Comparison of ENCODE assay signal across 1 cellular context in the genomic region with DNA sequence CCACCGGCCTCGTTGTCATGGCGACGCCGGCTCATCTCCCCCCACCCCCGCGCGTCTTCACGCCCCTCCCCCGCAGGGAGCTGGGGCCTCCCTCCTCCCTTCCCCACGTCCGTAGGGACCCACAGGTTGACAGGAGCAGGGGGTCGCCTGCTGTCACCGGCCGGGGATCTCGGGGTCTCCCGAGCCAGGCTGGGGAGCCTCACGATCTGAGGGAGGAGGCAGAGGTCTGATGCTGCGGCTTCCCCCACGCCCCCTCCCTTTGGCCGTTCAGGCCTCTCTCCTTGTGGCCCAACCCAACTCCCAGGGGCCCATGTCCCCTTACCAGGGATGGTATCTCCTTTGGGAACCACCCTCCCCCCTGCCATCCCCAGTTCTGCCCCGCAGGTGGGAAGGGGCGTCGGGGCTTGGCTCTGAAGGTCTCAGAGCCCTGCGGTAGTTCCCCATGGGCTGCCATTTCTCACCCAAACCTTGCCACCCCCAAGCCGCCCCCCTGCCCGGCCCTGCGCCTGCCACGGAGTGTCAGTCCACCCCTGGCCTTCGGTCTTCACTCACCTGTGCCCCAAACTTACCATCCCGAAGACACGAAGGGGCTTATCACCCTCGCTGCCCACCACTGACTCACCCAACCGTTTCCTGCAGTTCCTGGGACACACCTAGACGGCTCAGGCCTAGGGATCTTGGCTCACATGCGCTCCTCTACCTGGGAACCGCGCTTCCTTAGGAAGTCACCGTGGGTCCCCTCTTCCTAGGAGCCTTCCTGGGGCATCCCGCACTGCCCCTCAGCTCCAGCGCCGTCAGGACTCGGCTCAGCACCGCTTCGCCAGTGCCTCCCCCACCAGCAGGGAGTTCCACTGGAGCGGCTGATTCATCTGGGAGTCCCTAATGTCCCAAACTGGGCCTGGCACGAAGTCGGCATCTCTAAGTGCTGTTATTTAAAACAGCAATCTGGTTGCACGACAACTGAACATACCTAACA.
TF ChIP-seq lines count a peak whose summit lies in the region.

No MANE protein-coding gene starts in this region.

TF ChIP-seq in SK-N-SH, 30 proteins besides CTCF, POLR2A, EP300 and RAD21 (continued from another document):
- TF ChIP-seq REST (IDR thresholded peaks at IDR 0.05; ENCODE audit: low read depth, low read length): no peak
- TF ChIP-seq RCOR1 (IDR thresholded peaks at IDR 0.05; ENCODE audit: low read length): no peak
- no peak for TF ChIP-seq NFIC (IDR thresholded peaks at IDR 0.05; ENCODE audit: borderline replicate concordance)
- TF ChIP-seq TCF12 (IDR thresholded peaks at IDR 0.05): no peak
- no peak for TF ChIP-seq PBX3 (IDR thresholded peaks at IDR 0.05)
- TF ChIP-seq GABPA (IDR thresholded peaks at IDR 0.05; ENCODE audit: low read depth): no peak
- no peak for TF ChIP-seq IRF3 (IDR thresholded peaks at IDR 0.05; ENCODE audit: low read depth, low read length)
- TF ChIP-seq, protein P1, sequence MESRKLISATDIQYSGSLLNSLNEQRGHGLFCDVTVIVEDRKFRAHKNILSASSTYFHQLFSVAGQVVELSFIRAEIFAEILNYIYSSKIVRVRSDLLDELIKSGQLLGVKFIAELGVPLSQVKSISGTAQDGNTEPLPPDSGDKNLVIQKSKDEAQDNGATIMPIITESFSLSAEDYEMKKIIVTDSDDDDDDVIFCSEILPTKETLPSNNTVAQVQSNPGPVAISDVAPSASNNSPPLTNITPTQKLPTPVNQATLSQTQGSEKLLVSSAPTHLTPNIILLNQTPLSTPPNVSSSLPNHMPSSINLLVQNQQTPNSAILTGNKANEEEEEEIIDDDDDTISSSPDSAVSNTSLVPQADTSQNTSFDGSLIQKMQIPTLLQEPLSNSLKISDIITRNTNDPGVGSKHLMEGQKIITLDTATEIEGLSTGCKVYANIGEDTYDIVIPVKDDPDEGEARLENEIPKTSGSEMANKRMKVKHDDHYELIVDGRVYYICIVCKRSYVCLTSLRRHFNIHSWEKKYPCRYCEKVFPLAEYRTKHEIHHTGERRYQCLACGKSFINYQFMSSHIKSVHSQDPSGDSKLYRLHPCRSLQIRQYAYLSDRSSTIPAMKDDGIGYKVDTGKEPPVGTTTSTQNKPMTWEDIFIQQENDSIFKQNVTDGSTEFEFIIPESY (IDR thresholded peaks at IDR 0.05; ENCODE audit: borderline replicate concordance, low read depth): no peak
